In genomic region chr2:225660262-225661091, GRCh38 we compare ENCODE assay signal across 8 cellular contexts.
DNase-seq lines count a peak whose midpoint lies in the region; ATAC-seq and TF ChIP-seq lines count a peak whose summit lies in the region.

No MANE protein-coding gene starts in this region.

- peak; percentile 79 for TF ChIP-seq CTCF in GM10266 (IDR thresholded peaks at IDR 0.05; ENCODE audit: control insufficient read depth, insufficient read depth, low read depth, missing control alignments)
- peak; percentile 91 for TF ChIP-seq CTCF in H9 (conservative IDR thresholded peaks at IDR 0.05)
- TF ChIP-seq CTCF in Loucy (conservative IDR thresholded peaks at IDR 0.05; ENCODE audit: low read length), result peak; percentile 96
- TF ChIP-seq CTCF in psoas muscle (IDR thresholded peaks at IDR 0.05), result peak; percentile 79

- ATAC-seq in psoas muscle (peak; percentile 59 to 83 (median 67)), aorta (ENCODE audit: low FRiP score) (no peak)

- no peak overlapping the region for H4K8ac ChIP-seq in H9 (replicated peaks; ENCODE audit: insufficient read length, low read depth, low read length)

- H3K36me3 Mint-ChIP-seq in H9 (ENCODE audit: insufficient read depth in 1 of 3, low read depth in 3 of 3), result no peaks in the 10 kb centered on the region

- H3K14ac ChIP-seq in H9 (ENCODE audit: insufficient read depth, low read length), result no peak overlapping the region

- no peak overlapping the region for H3K4me3 Mint-ChIP-seq in H9

- H2AFZ ChIP-seq in H9 (ENCODE audit: low read length), result no peak overlapping the region
- no peak overlapping the region for H2AFZ ChIP-seq in Loucy (ENCODE audit: low read length)

- H3T11ph ChIP-seq in H9 (ENCODE audit: low read length), result no peak overlapping the region

- H3K4me3 ChIP-seq in Loucy (ENCODE audit: low read length, poor library complexity, severe bottlenecking), result no peak overlapping the region
- H3K4me3 ChIP-seq in psoas muscle, result no peak overlapping the region
- H3K4me3 ChIP-seq in aorta (ENCODE audit: low read length in 2 of 2), result no peak overlapping the region

- no peaks in the 10 kb centered on the region for H3K79me1 ChIP-seq in H9 (ENCODE audit: insufficient read depth, low read depth, low read length, poor library complexity, severe bottlenecking)

- H3K4ac ChIP-seq in H9 (ENCODE audit: low read depth, low read length), result no peak overlapping the region

- no peaks in the 10 kb centered on the region for H3F3A ChIP-seq in Loucy (ENCODE audit: low read depth)

- no peak overlapping the region for H4K91ac ChIP-seq in H9 (ENCODE audit: insufficient read length, low read depth, low read length)

- H3K56ac ChIP-seq in H9 (ENCODE audit: insufficient read length, low read depth, low read length), result no peak overlapping the region

- intact Hi-C loops in head of caudate nucleus (cut with DNase I), result no loop called here
- intact Hi-C loops in psoas muscle (cut with DNase I), result loop anchor here (2.0 to 10.0 kb wide), 3 partner anchors 538 to 1444 kb away; no protein-coding TSS in a partner anchor
- intact Hi-C loops in aorta (cut with DNase I), result loop anchor here (5.0 kb wide), 2 partner anchors 378 to 538 kb away; no protein-coding TSS in a partner anchor

- H3K27ac ChIP-seq in H9 (ENCODE audit: insufficient read length, low read depth, low read length), result no peak overlapping the region
- H3K27ac ChIP-seq in psoas muscle, result no peak overlapping the region
- no peak overlapping the region for H3K27ac ChIP-seq in aorta (ENCODE audit: low read depth in 1 of 2, low read length in 2 of 2)

- H3K9ac ChIP-seq in H9 (ENCODE audit: extremely low read depth, insufficient read length, low read length) (no peak overlapping the region), Loucy (ENCODE audit: low read depth, low read length, poor library complexity, severe bottlenecking) (no peak overlapping the region)

- no peaks in the 10 kb centered on the region for H3K9me3 Mint-ChIP-seq in H9

- H3K79me2 ChIP-seq in H9 (ENCODE audit: insufficient read depth, low read length), result no peaks in the 10 kb centered on the region
- H3K79me2 ChIP-seq in Loucy (ENCODE audit: insufficient read depth, low read length), result no peaks in the 10 kb centered on the region

- H3K27ac Mint-ChIP-seq in H9, result no peak overlapping the region

- no peaks in the 10 kb centered on the region for H3K9me2 ChIP-seq in Loucy (replicated peaks; ENCODE audit: low read depth, low read length)

- no peak overlapping the region for H3K23ac ChIP-seq in H9 (ENCODE audit: insufficient read length, low read depth, low read length)

- no peak overlapping the region for H4K5ac ChIP-seq in H9 (ENCODE audit: insufficient read length, low read depth, low read length)

- H3K23me2 ChIP-seq in H9 (ENCODE audit: insufficient read length, low read depth, low read length, poor library complexity, severe bottlenecking), result no peaks in the 10 kb centered on the region

- H2BK20ac ChIP-seq in H9 (ENCODE audit: low read depth, low read length, poor library complexity, severe bottlenecking), result no peak overlapping the region

- H3K4me1 ChIP-seq in H9 (ENCODE audit: insufficient read depth, low read length), result no peaks in the 10 kb centered on the region
- no peaks in the 10 kb centered on the region for H3K4me1 ChIP-seq in Loucy (ENCODE audit: insufficient read depth, low read length, poor library complexity, severe bottlenecking)
- H3K4me1 ChIP-seq in psoas muscle, result no peaks in the 10 kb centered on the region
- no peaks in the 10 kb centered on the region for H3K4me1 ChIP-seq in aorta (ENCODE audit: control insufficient read depth in 1 of 2, insufficient read depth in 2 of 2, low read length in 2 of 2)

- no peaks in the 10 kb centered on the region for H3K27me3 Mint-ChIP-seq in H9 (ENCODE audit: low read depth)

- H3K4me2 ChIP-seq in H9 (ENCODE audit: insufficient read depth, insufficient read length, low read length) (no peak overlapping the region), Loucy (ENCODE audit: low read depth, low read length, poor library complexity, severe bottlenecking) (no peak overlapping the region)

- H2BK15ac ChIP-seq in H9 (ENCODE audit: low read depth, low read length), result no peak overlapping the region

- H4K20me1 ChIP-seq in H9 (ENCODE audit: control insufficient read depth, insufficient read depth, insufficient read length), result no peaks in the 10 kb centered on the region
- no peaks in the 10 kb centered on the region for H4K20me1 ChIP-seq in Loucy (ENCODE audit: insufficient read depth, low read length, poor library complexity, severe bottlenecking)

- H3K36me3 ChIP-seq in Loucy (ENCODE audit: insufficient read depth, low read length) (no peaks in the 10 kb centered on the region), psoas muscle (ENCODE audit: insufficient read depth in 1 of 2, low read depth in 1 of 2) (no peaks in the 10 kb centered on the region), aorta (ENCODE audit: control insufficient read depth in 1 of 2, insufficient read depth in 2 of 2, low read length in 1 of 2) (no peaks in the 10 kb centered on the region)

- no peak overlapping the region for H2BK12ac ChIP-seq in H9 (ENCODE audit: insufficient read length, low read depth, low read length)

- no peak overlapping the region for H2AK5ac ChIP-seq in H9 (ENCODE audit: insufficient read length, low read length)

- H3K18ac ChIP-seq in H9 (ENCODE audit: insufficient read length, low read depth, low read length), result no peak overlapping the region

- H3K9me3 ChIP-seq in H9 (ENCODE audit: control insufficient read depth, low read depth, low read length), result no peaks in the 10 kb centered on the region
- no peaks in the 10 kb centered on the region for H3K9me3 ChIP-seq in Loucy (ENCODE audit: insufficient read depth, low read depth, low read length)
- no peaks in the 10 kb centered on the region for H3K9me3 ChIP-seq in psoas muscle
- H3K9me3 ChIP-seq in aorta (ENCODE audit: control insufficient read depth, low read length), result no peaks in the 10 kb centered on the region

- peaks cover 11 to 14% of the 10 kb centered on the region in 2 experiments for H3K4me1 Mint-ChIP-seq in H9

- no CpG with 5 or more reads among the region's 11 CpGs for WGBS in H9 (ENCODE audit: extremely low coverage, insufficient read length, low lambda C conversion rate)
- 19 to 23% (median 20%) methylated on average over 11 of the region's 11 CpGs for WGBS in psoas muscle, 3 donors
- WGBS in aorta, 2 donors, result 13 to 17% methylated on average over 11 of the region's 11 CpGs

- DNase-seq in GM10266 (ENCODE audit: extremely low spot score) (peak; percentile 56), H9 (peak; percentile 50), SK-N-DZ (ENCODE audit: low spot score) (peak; percentile 67), head of caudate nucleus (peak; percentile 66 to 95 (median 87)), psoas muscle (peak; percentile 65 to 83), aorta (peak; percentile 80 to 89)
- peak; percentile 76 for DNase-seq in activated naive CD4-positive, alpha-beta T cell treated with Interleukin-2 at 50 U/mL for 16 hours

- H2BK120ac ChIP-seq in H9 (ENCODE audit: low read depth, low read length, poor library complexity, severe bottlenecking), result no peak overlapping the region

- no peaks in the 10 kb centered on the region for H3K27me3 ChIP-seq in H9 (ENCODE audit: insufficient read depth, low read length)
- H3K27me3 ChIP-seq in Loucy (ENCODE audit: insufficient read depth, low read length, poor library complexity, severe bottlenecking), result no peaks in the 10 kb centered on the region
- no peaks in the 10 kb centered on the region for H3K27me3 ChIP-seq in psoas muscle (ENCODE audit: insufficient read depth in 3 of 3, low read length in 2 of 3)
- no peaks in the 10 kb centered on the region for H3K27me3 ChIP-seq in aorta (ENCODE audit: control insufficient read depth in 1 of 2, insufficient read depth in 2 of 2, low read length in 1 of 2)

- no peak overlapping the region for H2BK5ac ChIP-seq in H9 (ENCODE audit: insufficient read length, low read length)
